Comparison of ENCODE assay signal across 11 cellular contexts in genomic region chr5:38633505-38633904, GRCh38.
"Had no signal": no experiment of that assay in that cellular context is flagged by ENCODE, and none has a peak within 500 bp of the region (broad histone marks: within the 10 kb centered on the region; RNA-seq: fewer than 3 reads in every experiment).

No MANE protein-coding gene starts in this region.

- H3K4me2 ChIP-seq: GM23338 had no signal

- H3K4me1 ChIP-seq: HAP-1 had no signal

- H2AFZ ChIP-seq: GM23248, GM23338 had no signal

- DNase-seq: GM23248, GOT3, H7, H9, HCEC 1CT, HFFc6 had no signal

- ATAC-seq: GM23338, HCT116 had no signal

- H3K27ac ChIP-seq: GM23248 had no signal

- H3K36me3 ChIP-seq: HAP-1 had no signal

- H3K4me3 ChIP-seq: GM23248, GM23338, HAP-1 had no signal

- FAIRE-seq: H1, H54 had no signal

- H3K9ac ChIP-seq: GM23248 had no signal

- H3K9me3 ChIP-seq: HAP-1 had no signal
